ENCODE assay signal across 8 cellular contexts in genomic region chr14:64762044-64763034, GRCh38. TPM values are rescaled to one million over a fixed set of nuclear protein-coding genes. Genes with fewer than 3 reads are reported as not detected.
DNase-seq lines count a peak whose midpoint lies in the region; ATAC-seq and TF ChIP-seq lines count a peak whose summit lies in the region.

No MANE protein-coding gene starts in this region.

- TF ChIP-seq CTCF in kidney epithelial cell (IDR thresholded peaks at IDR 0.05; ENCODE audit: insufficient read depth, low read length, poor library complexity, severe bottlenecking), result no peak

- peak; percentile 40 for DNase-seq in CMK (ENCODE audit: low read depth)
- peak; percentile 52 for DNase-seq in NAMALWA (ENCODE audit: low spot score)
- no peak for DNase-seq in SK-N-MC (ENCODE audit: low read depth, low spot score)
- DNase-seq in central memory CD4-positive, alpha-beta T cell, result peak; percentile 60
- DNase-seq in kidney epithelial cell (ENCODE audit: low read depth), result peak; percentile 89
- peak; percentile 14 for DNase-seq in stimulated activated CD4-positive, alpha-beta T cell treated with anti-CD3 and anti-CD28 coated beads, Interleukin-2, amount 100 ng/mL, for 4 hours (ENCODE audit: low read depth)

- ATAC-seq in GM19452 (IDR thresholded peaks at IDR 0.05; ENCODE audit: unreplicated experiment) (no peak), GM21360 (IDR thresholded peaks at IDR 0.05; ENCODE audit: unreplicated experiment) (no peak)

- no peak overlapping the region for H3K9ac ChIP-seq in SK-N-MC (ENCODE audit: insufficient read length)

- no peaks in the 10 kb centered on the region for H3K27me3 ChIP-seq in kidney epithelial cell (ENCODE audit: control insufficient read depth, insufficient read depth, low read length)

- H3K4me3 ChIP-seq in SK-N-MC (peak overlapping the region; percentile 57), kidney epithelial cell (ENCODE audit: low read depth, low read length) (no peak overlapping the region)

- no peaks in the 10 kb centered on the region for H3K9me3 ChIP-seq in SK-N-MC (ENCODE audit: low read depth, low read length)

- H3K36me3 ChIP-seq in SK-N-MC (ENCODE audit: insufficient read depth, low read length) (no peaks in the 10 kb centered on the region), kidney epithelial cell (ENCODE audit: control insufficient read depth, insufficient read depth, low read length) (no peaks in the 10 kb centered on the region)

- no peak overlapping the region for H3K27ac ChIP-seq in SK-N-MC

RNA-seq across cellular contexts. Expression of gene PLEKHG3, which starts 58.1 kb away (rescaled TPM):
- 109 and 136 TPM in 2 replicates for total RNA-seq in kidney epithelial cell
